20 cellular contexts compared by ENCODE assay signal in the genomic region with DNA sequence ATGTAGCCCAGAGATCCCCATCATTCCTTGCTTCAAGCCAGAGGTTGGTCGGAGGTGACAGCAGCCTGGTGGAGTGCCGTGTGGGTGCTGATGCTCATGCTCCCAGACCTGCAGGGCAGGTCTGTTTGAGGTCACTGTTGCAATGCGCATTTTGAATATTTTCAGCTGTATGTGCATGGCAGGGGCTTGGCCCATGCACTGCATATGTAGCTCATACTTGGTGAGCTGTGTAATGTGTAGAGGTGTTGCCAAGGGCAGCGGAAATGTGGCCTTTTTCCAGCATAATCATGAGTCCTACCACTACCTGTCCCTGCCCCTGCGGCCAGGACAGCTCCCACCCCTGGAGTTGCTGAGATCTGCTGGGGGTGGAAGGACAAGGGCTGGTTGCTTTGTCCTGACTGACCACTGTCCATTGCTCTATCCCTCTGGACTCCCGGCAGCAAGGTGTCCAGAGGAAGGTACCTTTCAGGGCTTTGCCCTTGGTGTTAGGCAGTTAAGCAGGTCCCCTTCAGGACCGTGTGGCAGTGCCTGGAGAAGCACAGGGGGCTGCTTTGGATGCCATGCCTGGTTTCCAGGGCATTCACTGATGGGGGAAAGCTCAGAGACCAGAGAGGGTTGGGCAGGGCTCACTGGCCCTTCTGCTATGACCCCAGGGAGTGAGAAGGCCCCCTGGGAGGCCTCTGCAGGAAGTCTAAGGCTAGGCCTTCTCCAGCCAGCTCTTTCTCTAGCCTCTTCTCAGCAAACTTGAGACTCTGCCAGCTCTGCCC.
DNase-seq lines count a peak whose midpoint lies in the region; ATAC-seq and TF ChIP-seq lines count a peak whose summit lies in the region.
"Had no signal": no experiment of that assay in that cellular context is flagged by ENCODE, and none has a peak within 500 bp of the region (broad histone marks: within the 10 kb centered on the region; RNA-seq: fewer than 3 reads in every experiment).

No MANE protein-coding gene starts in this region.

- H3K27me3 ChIP-seq in right cardiac atrium (ENCODE audit: control insufficient read depth, insufficient read depth): no peaks in the 10 kb centered on the region
- no peaks in the 10 kb centered on the region for H3K27me3 ChIP-seq in right atrium auricular region

- H3K36me3 ChIP-seq in right atrium auricular region: no peaks in the 10 kb centered on the region

- H3K9me3 ChIP-seq in right cardiac atrium (ENCODE audit: control insufficient read depth, low read length) (no peaks in the 10 kb centered on the region), right atrium auricular region (no peaks in the 10 kb centered on the region)

- TF ChIP-seq CTCF in right atrium auricular region (IDR thresholded peaks at IDR 0.05): no peak
- no peak for TF ChIP-seq CTCF in choroid plexus epithelial cell (conservative IDR thresholded peaks at IDR 0.05; ENCODE audit: low read depth, low read length)
- TF ChIP-seq CTCF in neural crest cell (conservative IDR thresholded peaks at IDR 0.05): no peak

- intact Hi-C loops in right cardiac atrium (cut with DNase I): no loop called here

- no peaks in the 10 kb centered on the region for H3K36me3 Mint-ChIP-seq in neural crest cell (ENCODE audit: low read depth)
- no peaks in the 10 kb centered on the region for H3K36me3 Mint-ChIP-seq in T-helper 2 cell treated with Interferon-gamma antibody and Interleukin-4, amounts not matched to agents 5 μg/mL and 100 μg/mL, for 36 hours (ENCODE audit: low read depth)

- H3K4me3 ChIP-seq in right cardiac atrium (ENCODE audit: low read length) (no peak overlapping the region), right atrium auricular region (no peak overlapping the region), choroid plexus epithelial cell (ENCODE audit: low read depth, low read length) (no peak overlapping the region)
- H3K4me3 ChIP-seq: GM12878, GM23248 had no signal

- no peaks in the 10 kb centered on the region for H3K9me3 Mint-ChIP-seq in neural crest cell
- no peaks in the 10 kb centered on the region for H3K9me3 Mint-ChIP-seq in T-helper 2 cell treated with Interferon-gamma antibody and Interleukin-4, amounts not matched to agents 5 μg/mL and 100 μg/mL, for 36 hours

- H3K4me1 Mint-ChIP-seq in neural crest cell: peaks cover 40% of the 10 kb centered on the region
- peaks cover 8% of the 10 kb centered on the region for H3K4me1 Mint-ChIP-seq in T-helper 2 cell treated with Interferon-gamma antibody and Interleukin-4, amounts not matched to agents 5 μg/mL and 100 μg/mL, for 36 hours (ENCODE audit: low read depth)

- peak in 2 of 3 donors; percentile 28 to 35 for DNase-seq in right cardiac atrium
- DNase-seq in right atrium auricular region (ENCODE audit: low spot score): no peak
- DNase-seq in choroid plexus epithelial cell (ENCODE audit: low read depth): peak; percentile 68
- DNase-seq in neural crest cell (ENCODE audit: low read depth, low spot score): no peak
- no peak for DNase-seq in T-helper 2 cell treated with Interferon-gamma antibody and Interleukin-4, amounts not matched to agents 5 μg/mL and 100 μg/mL, for 36 hours (ENCODE audit: low spot score)
- DNase-seq in NCI-H774 (lab: John Stamatoyannopoulos, UW): no peak
- DNase-seq in NCI-H526 treated with DMSO at 0.1 percent for 48 hours (lab: John Stamatoyannopoulos, UW): no peak
- DNase-seq: GDM1, GM23248, NCI-H1092, NCI-H1694 treated with DMSO at 0.1 percent for 48 hours, NCI-H2107, NCI-H226, NCI-H524 treated with DMSO at 0.1 percent for 48 hours, SHP77 treated with DMSO at 0.1 percent for 48 hours had no signal

- WGBS in right cardiac atrium: 74% methylated on average over 7 of the region's 7 CpGs

- H3K4me3 Mint-ChIP-seq in neural crest cell: peak overlapping the region; percentile 31
- H3K4me3 Mint-ChIP-seq in T-helper 2 cell treated with Interferon-gamma antibody and Interleukin-4, amounts not matched to agents 5 μg/mL and 100 μg/mL, for 36 hours: no peak overlapping the region

- ATAC-seq in right cardiac atrium (no peak), HG02981 (IDR thresholded peaks at IDR 0.05; ENCODE audit: unreplicated experiment) (no peak)
- ATAC-seq: GM12878, HCT116 had no signal

- no peak overlapping the region for H3K27ac ChIP-seq in right cardiac atrium (ENCODE audit: low read length)
- H3K27ac ChIP-seq in right atrium auricular region: no peak overlapping the region
- H3K27ac ChIP-seq: C4-2B, GM23248, KMS-11 had no signal

- peaks cover 27% of the 10 kb centered on the region for H3K27me3 Mint-ChIP-seq in neural crest cell (ENCODE audit: low read depth)
- H3K27me3 Mint-ChIP-seq in T-helper 2 cell treated with Interferon-gamma antibody and Interleukin-4, amounts not matched to agents 5 μg/mL and 100 μg/mL, for 36 hours (ENCODE audit: low read depth): no peaks in the 10 kb centered on the region

- no peak overlapping the region for H3K27ac Mint-ChIP-seq in neural crest cell (ENCODE audit: unreplicated experiment)
- no peak overlapping the region for H3K27ac Mint-ChIP-seq in T-helper 2 cell treated with Interferon-gamma antibody and Interleukin-4, amounts not matched to agents 5 μg/mL and 100 μg/mL, for 36 hours

- H3K4me1 ChIP-seq in right cardiac atrium (ENCODE audit: control insufficient read depth, insufficient read depth, low read length) (peaks cover 13% of the 10 kb centered on the region), right atrium auricular region (peaks cover 0 to 43% of the 10 kb centered on the region in 2 donors)

Comparison
In these comparisons a context has a peak if more than half of its experiments do, and no peak if none do; other contexts are left out.
1. DNase-seq: peak in right cardiac atrium (2 of 3) and choroid plexus epithelial cell (single experiment); none in right atrium auricular region (single experiment), neural crest cell (single experiment), T-helper 2 cell treated with Interferon-gamma antibody and Interleukin-4, amounts not matched to agents 5 μg/mL and 100 μg/mL, for 36 hours (single experiment), NCI-H774 (single experiment) and NCI-H526 treated with DMSO at 0.1 percent for 48 hours (single experiment).